In the genomic region with DNA sequence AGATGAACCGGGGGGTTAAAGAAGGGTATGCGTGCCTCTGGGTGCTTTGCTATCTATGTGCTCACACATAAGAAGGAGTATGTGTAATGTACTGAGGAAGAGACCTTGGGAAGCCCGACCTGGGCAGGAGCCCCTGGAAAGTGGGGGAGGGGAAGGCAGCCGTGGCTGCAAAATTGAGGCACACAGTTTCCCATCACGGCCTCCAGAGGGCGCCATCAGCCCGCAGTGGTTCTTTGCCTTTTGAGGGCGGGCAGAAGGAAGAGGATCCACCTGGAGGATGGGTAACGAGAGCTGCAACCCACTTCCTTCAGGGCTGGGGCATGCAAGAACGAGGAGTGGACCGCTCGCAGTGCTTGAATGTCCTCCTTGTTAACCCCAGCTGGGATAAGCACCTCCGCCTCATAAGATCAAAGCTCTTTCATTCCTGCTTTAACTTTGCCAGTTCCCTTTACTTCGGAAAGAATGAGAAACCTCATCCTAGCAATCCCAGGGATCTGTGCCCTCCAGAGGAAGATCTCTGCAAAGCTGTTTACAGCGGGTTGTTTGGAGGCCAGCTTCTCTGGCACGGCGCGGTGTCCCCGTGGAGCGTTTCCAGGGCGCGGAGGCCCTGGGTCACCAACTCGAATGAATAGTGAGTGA, we compare ENCODE assay signal across 8 cellular contexts.
A peak's percentile ranks its signal among the peaks of the same experiment; 100 is the strongest.
DNase-seq lines count a peak whose midpoint lies in the region; ATAC-seq, FAIRE-seq and TF ChIP-seq lines count a peak whose summit lies in the region.

No MANE protein-coding gene starts in this region.

- peak overlapping the region; percentile 71 for H3K27ac ChIP-seq in caudate nucleus (ENCODE audit: low read depth, low read length)
- no peak overlapping the region for H3K27ac ChIP-seq in kidney (ENCODE audit: low read depth in 2 of 2, low read length in 2 of 2)

- peak overlapping the region; percentile 69 to 84 for H3K4me3 ChIP-seq in kidney (ENCODE audit: low read length in 2 of 2)

- peaks cover 0 to 7% of the 10 kb centered on the region in 2 donors for H3K4me1 ChIP-seq in kidney (ENCODE audit: control insufficient read depth in 1 of 2, insufficient read depth in 1 of 2, low read depth in 1 of 2, low read length in 2 of 2)

- H3K36me3 ChIP-seq in kidney (ENCODE audit: control insufficient read depth in 1 of 2, insufficient read depth in 2 of 2, low read length in 2 of 2), result no peaks in the 10 kb centered on the region

- H3K9me3 ChIP-seq in kidney (ENCODE audit: control insufficient read depth in 1 of 2, low read length in 2 of 2), result no peaks in the 10 kb centered on the region

- peak; percentile 85 for FAIRE-seq in GM18507 (lab: Jason Lieb, UNC)
- no peak for FAIRE-seq in kidney (lab: Jason Lieb, UNC)

- peak; percentile 86 for TF ChIP-seq CTCF in kidney (IDR thresholded peaks at IDR 0.05; ENCODE audit: borderline replicate concordance, extremely low read depth, insufficient read depth)

- peak overlapping the region in 1 of 2 donors; percentile 62 for H3K9ac ChIP-seq in kidney (ENCODE audit: low read length in 2 of 2)

- peak; percentile 48 for DNase-seq in 8988T
- peak; percentile 53 for DNase-seq in GM18507 (ENCODE audit: extremely low spot score, insufficient read length, low read depth)
- DNase-seq in NCI-H2171 (lab: John Stamatoyannopoulos, UW), result peak; percentile 13
- peak; percentile 45 to 65 (median 62) for DNase-seq in activated CD4-positive, CD25-positive, alpha-beta regulatory T cell (lab: John Stamatoyannopoulos, UW)
- DNase-seq in caudate nucleus (lab: John Stamatoyannopoulos, UW), result peak in 58 of 61 donors; percentile 4 to 83 (median 61)
- DNase-seq in kidney, result peak; percentile 81
- DNase-seq in stimulated activated CD4-positive, alpha-beta T cell treated with anti-CD3 and anti-CD28 coated beads, Interleukin-15, amount 100 ng/mL, for 1 hour (ENCODE audit: low read depth in 1 of 2, low spot score in 1 of 2), result peak; percentile 52 to 65

- peak; percentile 77 for ATAC-seq in HG03095 (IDR thresholded peaks at IDR 0.05; ENCODE audit: unreplicated experiment)

- intact Hi-C loops in kidney (cut with DNase I), result no loop called here

Comparison
In these comparisons a context has a peak if more than half of its experiments do, and no peak if none do; other contexts are left out.
1. DNase-seq: peak in every context shown above with its lines; median percentile 81 in kidney; 62 in activated CD4-positive, CD25-positive, alpha-beta regulatory T cell; 61 in caudate nucleus; 58 in stimulated activated CD4-positive, alpha-beta T cell treated with anti-CD3 and anti-CD28 coated beads, Interleukin-15, amount 100 ng/mL, for 1 hour; 53 in GM18507; 48 in 8988T; 13 in NCI-H2171.